Comparison of ENCODE assay signal across 18 cellular contexts in genomic region chr22:27237342-27237741, GRCh38.
DNase-seq lines count a peak whose midpoint lies in the region; ATAC-seq and TF ChIP-seq lines count a peak whose summit lies in the region.
"Had no signal": no experiment of that assay in that cellular context is flagged by ENCODE, and none has a peak within 500 bp of the region (broad histone marks: within the 10 kb centered on the region; RNA-seq: fewer than 3 reads in every experiment).

No MANE protein-coding gene starts in this region.

- H3K79me1 ChIP-seq in neuronal stem cell (ENCODE audit: low read depth, low read length): no peaks in the 10 kb centered on the region

- H3K27me3 Mint-ChIP-seq in type B pancreatic cell: peaks cover 23% of the 10 kb centered on the region

- no peak overlapping the region for H4K8ac ChIP-seq in neuronal stem cell (ENCODE audit: low read depth, low read length)

- H3K27ac Mint-ChIP-seq in type B pancreatic cell: no peak overlapping the region
- H3K27ac Mint-ChIP-seq: CD4-positive, CD25-positive, alpha-beta regulatory T cell; HFFc6 had no signal

- no peak for TF ChIP-seq CTCF in type B pancreatic cell (conservative IDR thresholded peaks at IDR 0.05)

- H3K4me1 ChIP-seq in neuronal stem cell (ENCODE audit: control insufficient read depth in 2 of 2, insufficient read depth in 1 of 2, low read depth in 1 of 2, low read length in 2 of 2): peaks cover 16 to 27% of the 10 kb centered on the region in 2 donors

- peak; percentile 47 for DNase-seq in ELF-1 (ENCODE audit: low read depth, low spot score)
- peak; percentile 52 for DNase-seq in islet precursor cell
- DNase-seq in neuronal stem cell (ENCODE audit: low spot score): no peak
- no peak for DNase-seq in type B pancreatic cell (ENCODE audit: extremely low spot score, unreplicated experiment)
- DNase-seq in activated CD8-positive, alpha-beta memory T cell treated with anti-CD3 and anti-CD28 coated beads, Interleukin-2, amount 50 U/mL, for 48 hours: no peak
- no peak for DNase-seq in activated effector memory CD4-positive, alpha-beta T cell treated with Interleukin-2 at 50 U/mL for 16 hours
- DNase-seq: 8988T; ACHN; CD4-positive, CD25-positive, alpha-beta regulatory T cell; DMS 273 treated with DMSO at 0.1 percent for 48 hours; DMS79 treated with DMSO at 0.1 percent for 48 hours; EL; GDM1; HCEC 1CT; HFFc6; KBM-7 had no signal

- H3K27me3 ChIP-seq in neuronal stem cell (ENCODE audit: control insufficient read depth in 3 of 3, insufficient read depth in 3 of 3, low read depth in 1 of 3, low read length in 3 of 3): no peaks in the 10 kb centered on the region
- H3K27me3 ChIP-seq: BLaER1 treated with 17β-estradiol and CSF1 and Interleukin-3, amounts not matched to agents 10 nM and 100 nM had no signal

- no peak overlapping the region for H3K4ac ChIP-seq in neuronal stem cell (ENCODE audit: low read length)

- H2AK5ac ChIP-seq in neuronal stem cell (ENCODE audit: low read depth, low read length): no peak overlapping the region

- H3K14ac ChIP-seq in neuronal stem cell (ENCODE audit: low read length): no peak overlapping the region

- peak overlapping the region; percentile 55 for H2AFZ ChIP-seq in neuronal stem cell (ENCODE audit: low read length)

- H3K9me3 Mint-ChIP-seq in type B pancreatic cell: peaks cover 5% of the 10 kb centered on the region
- H3K9me3 Mint-ChIP-seq: HFFc6 had no signal

- H3K18ac ChIP-seq in neuronal stem cell (ENCODE audit: low read length): no peak overlapping the region

- peak overlapping the region; percentile 17 for H3K4me3 Mint-ChIP-seq in type B pancreatic cell
- H3K4me3 Mint-ChIP-seq: CD4-positive, CD25-positive, alpha-beta regulatory T cell; HFFc6 had no signal

- WGBS in neuronal stem cell (ENCODE audit: extremely low coverage in 2 of 2, insufficient read length in 2 of 2, insufficient replicate concordance in 1 of 2), 2 donors: no CpG with 5 or more reads among the region's 16 CpGs

- no peaks in the 10 kb centered on the region for H3K36me3 Mint-ChIP-seq in type B pancreatic cell
- H3K36me3 Mint-ChIP-seq: CD4-positive, CD25-positive, alpha-beta regulatory T cell had no signal

- no peak overlapping the region for H3K4me3 ChIP-seq in neuronal stem cell (ENCODE audit: low read length in 2 of 2)
- H3K4me3 ChIP-seq: BLaER1 treated with 17β-estradiol and CSF1 and Interleukin-3, amounts not matched to agents 10 nM and 100 nM had no signal

- H3K4me2 ChIP-seq in neuronal stem cell (ENCODE audit: insufficient read depth, low read length, poor library complexity, severe bottlenecking): no peak overlapping the region
- H3K4me2 ChIP-seq: BLaER1 treated with 17β-estradiol and CSF1 and Interleukin-3, amounts not matched to agents 10 nM and 100 nM had no signal

- no peaks in the 10 kb centered on the region for H3K36me3 ChIP-seq in neuronal stem cell (replicated peaks in 1 of 2; ENCODE audit: control insufficient read depth in 2 of 2, insufficient read depth in 2 of 2, low read length in 2 of 2)
- H3K36me3 ChIP-seq: BLaER1 treated with 17β-estradiol and CSF1 and Interleukin-3, amounts not matched to agents 10 nM and 100 nM had no signal

- H3K23ac ChIP-seq in neuronal stem cell (ENCODE audit: low read depth, low read length, poor library complexity): no peak overlapping the region

- no peak overlapping the region for H3K27ac ChIP-seq in neuronal stem cell (replicated peaks; ENCODE audit: low read length)
- H3K27ac ChIP-seq: BLaER1 treated with 17β-estradiol and CSF1 and Interleukin-3, amounts not matched to agents 10 nM and 100 nM had no signal

- H2BK15ac ChIP-seq in neuronal stem cell (ENCODE audit: low read length): no peak overlapping the region

- no peak for ATAC-seq in GM18867 (IDR thresholded peaks at IDR 0.05; ENCODE audit: unreplicated experiment)

- no peak overlapping the region for H2BK120ac ChIP-seq in neuronal stem cell (ENCODE audit: low read depth, low read length)

- H2BK12ac ChIP-seq in neuronal stem cell (ENCODE audit: low read length): no peak overlapping the region

- H3K9ac ChIP-seq in neuronal stem cell (ENCODE audit: low read depth, low read length, poor library complexity): no peak overlapping the region
- H3K9ac ChIP-seq: BLaER1 treated with 17β-estradiol and CSF1 and Interleukin-3, amounts not matched to agents 10 nM and 100 nM had no signal

- H2BK5ac ChIP-seq in neuronal stem cell (ENCODE audit: low read length): no peak overlapping the region

- no peaks in the 10 kb centered on the region for H3K9me3 ChIP-seq in neuronal stem cell (replicated peaks in 1 of 2; ENCODE audit: control insufficient read depth in 2 of 2, insufficient read depth in 1 of 2, low read depth in 1 of 2, low read length in 2 of 2)
- H3K9me3 ChIP-seq: BLaER1 treated with 17β-estradiol and CSF1 and Interleukin-3, amounts not matched to agents 10 nM and 100 nM had no signal

- peaks cover 18% of the 10 kb centered on the region for H3K4me1 Mint-ChIP-seq in type B pancreatic cell (ENCODE audit: unreplicated experiment)
- H3K4me1 Mint-ChIP-seq: CD4-positive, CD25-positive, alpha-beta regulatory T cell had no signal

- no peak overlapping the region for H4K91ac ChIP-seq in neuronal stem cell (ENCODE audit: low read depth, low read length, poor library complexity)

Comparison
In these comparisons a context has a peak if more than half of its experiments do, and no peak if none do; other contexts are left out.
1. DNase-seq: peak in ELF-1 (single experiment) and islet precursor cell (single experiment); none in neuronal stem cell (single experiment), type B pancreatic cell (single experiment), activated CD8-positive, alpha-beta memory T cell treated with anti-CD3 and anti-CD28 coated beads, Interleukin-2, amount 50 U/mL, for 48 hours (single experiment) and activated effector memory CD4-positive, alpha-beta T cell treated with Interleukin-2 at 50 U/mL for 16 hours (single experiment).